In the genomic region with DNA sequence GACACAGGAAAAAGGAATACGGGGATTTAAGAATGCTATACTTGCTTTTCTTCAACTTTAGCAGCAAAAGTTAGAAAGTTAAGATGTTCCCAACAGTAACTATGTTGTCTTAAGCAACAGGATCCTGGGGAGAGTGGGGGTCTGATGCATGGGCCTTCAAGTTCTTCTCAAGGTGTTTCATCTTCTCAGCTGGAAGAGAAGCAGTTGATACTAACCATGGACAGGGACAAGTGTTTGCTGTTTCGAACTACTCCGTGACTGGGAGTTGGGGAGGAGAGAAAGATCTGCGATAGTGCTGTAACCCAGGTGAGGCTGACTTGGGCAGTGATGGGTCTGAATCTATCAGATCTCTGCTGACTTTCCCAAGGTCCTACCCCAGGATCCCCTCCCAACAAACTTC, we compare ENCODE assay signal across 24 cellular contexts. TPM values are rescaled to one million over a fixed set of nuclear protein-coding genes. Genes with fewer than 3 reads are reported as not detected.
DNase-seq lines count a peak whose midpoint lies in the region; ATAC-seq, FAIRE-seq and TF ChIP-seq lines count a peak whose summit lies in the region.
"Had no signal": no experiment of that assay in that cellular context is flagged by ENCODE, and none has a peak within 500 bp of the region (broad histone marks: within the 10 kb centered on the region; RNA-seq: fewer than 3 reads in every experiment).

No MANE protein-coding gene starts in this region.

- no peak overlapping the region for H2BK15ac ChIP-seq in mesendoderm (replicated peaks; ENCODE audit: low read depth)

- H2BK5ac ChIP-seq in mesendoderm (ENCODE audit: low read length), result no peak overlapping the region

- H3K23ac ChIP-seq in mesendoderm (ENCODE audit: low read length), result no peak overlapping the region

- ATAC-seq in GM18861 (IDR thresholded peaks at IDR 0.05; ENCODE audit: unreplicated experiment), result no peak
- ATAC-seq: HCT116 had no signal

- H3K79me1 ChIP-seq in mesendoderm (ENCODE audit: low read length), result no peaks in the 10 kb centered on the region

- H3K4me1 ChIP-seq in HEK293 (ENCODE audit: control insufficient read depth, insufficient read depth, low read length), result no peaks in the 10 kb centered on the region
- peaks cover 7% of the 10 kb centered on the region for H3K4me1 ChIP-seq in mesendoderm (ENCODE audit: control insufficient read depth, low read depth, low read length)

- DNase-seq in GM20000 (ENCODE audit: low spot score) (peak; percentile 11), bronchial epithelial cell (ENCODE audit: low read depth) (no peak), mesendoderm (peak; percentile 14), NCI-H2227 (lab: John Stamatoyannopoulos, UW; ENCODE audit: unreplicated experiment) (no peak), NCI-H748 treated with DMSO at 0.1 percent for 48 hours (lab: John Stamatoyannopoulos, UW) (no peak)
- DNase-seq: Calu3; CD4-positive, alpha-beta memory T cell; COR-L47; DMS53; DMS79 treated with DMSO at 0.1 percent for 48 hours; GF-D8; H9; HFFc6 had no signal

- H3K4me3 ChIP-seq in HEK293 (ENCODE audit: low read depth, low read length) (no peak overlapping the region), bronchial epithelial cell (ENCODE audit: low read depth, low read length) (no peak overlapping the region), mesendoderm (ENCODE audit: low read length) (no peak overlapping the region)

- no peak overlapping the region for H2AK5ac ChIP-seq in mesendoderm (ENCODE audit: low read length)

- H3K27ac ChIP-seq in HEK293 (ENCODE audit: extremely low read depth, low read depth, low read length) (no peak overlapping the region), mesendoderm (ENCODE audit: low read depth, low read length) (no peak overlapping the region)

- no peaks in the 10 kb centered on the region for H3K79me2 ChIP-seq in mesendoderm (ENCODE audit: control insufficient read depth, insufficient read depth, low read length)

- no peak overlapping the region for H3K9ac ChIP-seq in mesendoderm (ENCODE audit: low read length)

- H3K9me3 ChIP-seq in HEK293 (ENCODE audit: control insufficient read depth, insufficient read depth, low read depth, low read length), result no peaks in the 10 kb centered on the region

- TF ChIP-seq CTCF in GM20000 (IDR thresholded peaks at IDR 0.05; ENCODE audit: extremely low read depth, missing control alignments), result no peak
- TF ChIP-seq CTCF in HEK293 (tag by site-specific recombination; IDR thresholded peaks at IDR 0.05), result no peak
- TF ChIP-seq CTCF in bronchial epithelial cell (IDR thresholded peaks at IDR 0.05; ENCODE audit: insufficient read depth, low read length, severe bottlenecking), result no peak

- H3K4ac ChIP-seq in mesendoderm (ENCODE audit: low read depth, low read length), result no peak overlapping the region

- POLR2A ChIA-PET in HEK293 (lab: Yijun Ruan, JAX), result no interaction called here

- H3K36me3 ChIP-seq in HEK293 (ENCODE audit: control insufficient read depth in 2 of 2, insufficient read depth in 1 of 2, low read length in 2 of 2), result no peaks in the 10 kb centered on the region
- no peaks in the 10 kb centered on the region for H3K36me3 ChIP-seq in bronchial epithelial cell (ENCODE audit: control insufficient read depth, insufficient read depth, low read length)
- no peaks in the 10 kb centered on the region for H3K36me3 ChIP-seq in mesendoderm (ENCODE audit: control insufficient read depth, insufficient read depth, low read length)

- H3K18ac ChIP-seq in mesendoderm (ENCODE audit: low read length), result no peak overlapping the region

- H3K4me2 ChIP-seq in mesendoderm (ENCODE audit: low read length), result no peak overlapping the region

- H3K27me3 ChIP-seq in bronchial epithelial cell (ENCODE audit: control insufficient read depth, insufficient read depth, low read length) (no peaks in the 10 kb centered on the region), mesendoderm (ENCODE audit: insufficient read depth, low read length, poor library complexity) (no peaks in the 10 kb centered on the region)

- no peak overlapping the region for H4K8ac ChIP-seq in mesendoderm (ENCODE audit: low read depth, low read length)

- CTCF ChIA-PET in HEK293 (lab: Yijun Ruan, JAX), result no interaction called here

- no peak overlapping the region for H2BK120ac ChIP-seq in mesendoderm (ENCODE audit: low read depth, low read length)

- peak; percentile 40 for FAIRE-seq in bronchial epithelial cell (lab: Jason Lieb, UNC)
- FAIRE-seq: GM12892, GM19239 had no signal

- no peak overlapping the region for H4K5ac ChIP-seq in mesendoderm (ENCODE audit: low read length)

- no CpG with 5 or more reads among the region's 4 CpGs for WGBS in mesendoderm (ENCODE audit: extremely low coverage, insufficient coverage, low lambda C conversion rate)

- no peak overlapping the region for H3K56ac ChIP-seq in mesendoderm (ENCODE audit: low read length)

TF ChIP-seq in HEK293, 187 proteins besides CTCF, POLR2A, EP300 and RAD21:
- TF ChIP-seq ZNF112 (tag by site-specific recombination; IDR thresholded peaks at IDR 0.05), result no peak
- TF ChIP-seq, protein P1, sequence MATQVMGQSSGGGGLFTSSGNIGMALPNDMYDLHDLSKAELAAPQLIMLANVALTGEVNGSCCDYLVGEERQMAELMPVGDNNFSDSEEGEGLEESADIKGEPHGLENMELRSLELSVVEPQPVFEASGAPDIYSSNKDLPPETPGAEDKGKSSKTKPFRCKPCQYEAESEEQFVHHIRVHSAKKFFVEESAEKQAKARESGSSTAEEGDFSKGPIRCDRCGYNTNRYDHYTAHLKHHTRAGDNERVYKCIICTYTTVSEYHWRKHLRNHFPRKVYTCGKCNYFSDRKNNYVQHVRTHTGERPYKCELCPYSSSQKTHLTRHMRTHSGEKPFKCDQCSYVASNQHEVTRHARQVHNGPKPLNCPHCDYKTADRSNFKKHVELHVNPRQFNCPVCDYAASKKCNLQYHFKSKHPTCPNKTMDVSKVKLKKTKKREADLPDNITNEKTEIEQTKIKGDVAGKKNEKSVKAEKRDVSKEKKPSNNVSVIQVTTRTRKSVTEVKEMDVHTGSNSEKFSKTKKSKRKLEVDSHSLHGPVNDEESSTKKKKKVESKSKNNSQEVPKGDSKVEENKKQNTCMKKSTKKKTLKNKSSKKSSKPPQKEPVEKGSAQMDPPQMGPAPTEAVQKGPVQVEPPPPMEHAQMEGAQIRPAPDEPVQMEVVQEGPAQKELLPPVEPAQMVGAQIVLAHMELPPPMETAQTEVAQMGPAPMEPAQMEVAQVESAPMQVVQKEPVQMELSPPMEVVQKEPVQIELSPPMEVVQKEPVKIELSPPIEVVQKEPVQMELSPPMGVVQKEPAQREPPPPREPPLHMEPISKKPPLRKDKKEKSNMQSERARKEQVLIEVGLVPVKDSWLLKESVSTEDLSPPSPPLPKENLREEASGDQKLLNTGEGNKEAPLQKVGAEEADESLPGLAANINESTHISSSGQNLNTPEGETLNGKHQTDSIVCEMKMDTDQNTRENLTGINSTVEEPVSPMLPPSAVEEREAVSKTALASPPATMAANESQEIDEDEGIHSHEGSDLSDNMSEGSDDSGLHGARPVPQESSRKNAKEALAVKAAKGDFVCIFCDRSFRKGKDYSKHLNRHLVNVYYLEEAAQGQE (tag by site-specific recombination; IDR thresholded peaks at IDR 0.05), result peak; percentile 57; the same call in 1 of the 2 replicates

RNA-seq across cellular contexts. Expression of a gene that starts 1.0 kb away (rescaled TPM):
- not detected in 2 replicates for total RNA-seq in bronchial epithelial cell
- 0.13 TPM for polyA plus RNA-seq in mesendoderm (2013, experiment 1 of 2)
- polyA plus RNA-seq in mesendoderm (2013, experiment 2 of 2), result 0.15 TPM
- total RNA-seq: A172; A673; CD4-positive, alpha-beta memory T cell; Daoy; G401; H4; H9; HFFc6 had no signal
- polyA plus RNA-seq: BJ had no signal

RNA-seq across cellular contexts. Expression of a gene that starts 6.2 kb away (rescaled TPM):
- not detected in 2 replicates for total RNA-seq in bronchial epithelial cell
- polyA plus RNA-seq in mesendoderm (2013, experiment 1 of 2), result 0.06 TPM
- polyA plus RNA-seq in mesendoderm (2013, experiment 2 of 2), result 0.14 TPM
- total RNA-seq: A172; A673; Calu3; CD4-positive, alpha-beta memory T cell; Daoy; G401; H4; HFFc6 had no signal
- polyA plus RNA-seq: BJ; CD4-positive, alpha-beta memory T cell had no signal

RNA-seq across cellular contexts. Expression of a gene that starts 14.6 kb away (rescaled TPM):
- total RNA-seq in bronchial epithelial cell, result not detected in 2 replicates
- 0.58 TPM for polyA plus RNA-seq in mesendoderm (2013, experiment 1 of 2)
- 0.49 TPM for polyA plus RNA-seq in mesendoderm (2013, experiment 2 of 2)
- total RNA-seq: A172; A673; Calu3; CD4-positive, alpha-beta memory T cell; Daoy; G401; H4; HFFc6 had no signal
- polyA plus RNA-seq: BJ; CD4-positive, alpha-beta memory T cell had no signal

RNA-seq across cellular contexts. Expression of a gene that starts 26.0 kb away (rescaled TPM):
- 0.26 and 0.64 TPM in 2 replicates for total RNA-seq in bronchial epithelial cell
- 0.04 TPM for polyA plus RNA-seq in mesendoderm (2013, experiment 1 of 2)
- 0.03 TPM for polyA plus RNA-seq in mesendoderm (2013, experiment 2 of 2)
- total RNA-seq: A172, A673, Daoy, G401, H4, HFFc6 had no signal

Comparison
In these comparisons a context has a peak if more than half of its experiments do, and no peak if none do; other contexts are left out.
1. DNase-seq: peak in GM20000 (single experiment) and mesendoderm (single experiment); none in bronchial epithelial cell (single experiment), NCI-H2227 (single experiment) and NCI-H748 treated with DMSO at 0.1 percent for 48 hours (single experiment).